Comparison of ENCODE assay signal across 9 cellular contexts in the genomic region with DNA sequence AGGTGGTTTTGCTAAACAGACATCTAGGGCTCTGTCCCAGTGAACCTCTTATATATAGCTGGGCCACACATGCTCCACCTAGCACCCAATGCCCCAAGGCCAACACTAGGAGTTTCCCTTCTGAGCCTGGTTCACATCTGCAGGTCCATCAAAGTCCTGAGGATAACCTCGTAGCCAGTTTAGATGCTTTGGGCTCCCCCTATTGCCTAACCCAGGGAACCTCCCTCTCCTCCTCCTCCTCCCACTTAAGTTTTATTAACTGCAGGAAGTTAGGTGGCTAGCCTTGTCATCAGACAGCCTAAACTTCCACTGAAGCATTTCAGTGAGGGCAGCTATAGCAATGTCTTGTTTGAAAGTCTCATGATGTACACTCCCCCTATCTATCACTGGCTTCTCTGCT.
DNase-seq lines count a peak whose midpoint lies in the region; ATAC-seq and TF ChIP-seq lines count a peak whose summit lies in the region.
"Had no signal": no experiment of that assay in that cellular context is flagged by ENCODE, and none has a peak within 500 bp of the region (broad histone marks: within the 10 kb centered on the region; RNA-seq: fewer than 3 reads in every experiment).

No MANE protein-coding gene starts in this region.

- no peaks in the 10 kb centered on the region for H4K20me1 ChIP-seq in OCI-LY3 (ENCODE audit: insufficient read depth, low read length)

- no peak overlapping the region for H3K27ac ChIP-seq in OCI-LY3 (ENCODE audit: low read length)
- H3K27ac ChIP-seq: SK-N-MC had no signal

- ATAC-seq in HG02588 (IDR thresholded peaks at IDR 0.05; ENCODE audit: unreplicated experiment), result peak; percentile 55
- no peak for ATAC-seq in HG03469 (IDR thresholded peaks at IDR 0.05; ENCODE audit: unreplicated experiment)

- no peaks in the 10 kb centered on the region for H3K27me3 ChIP-seq in OCI-LY3 (ENCODE audit: low read depth, low read length)

- DNase-seq in DMS53 (lab: John Stamatoyannopoulos, UW) (peak; percentile 12), DMS53 treated with DMSO at 0.1 percent for 48 hours (lab: John Stamatoyannopoulos, UW; ENCODE audit: unreplicated experiment) (no peak), left kidney (ENCODE audit: low read depth, low spot score) (peak; percentile 30), NCI-H1930 (lab: John Stamatoyannopoulos, UW) (no peak), C1 segment of cervical spinal cord (lab: John Stamatoyannopoulos, UW) (no peak)

- no peaks in the 10 kb centered on the region for H3K36me3 ChIP-seq in OCI-LY3 (replicated peaks; ENCODE audit: low read depth, low read length)

- TF ChIP-seq CTCF in OCI-LY3 (IDR thresholded peaks at IDR 0.05; ENCODE audit: low read depth, low read length), result peak; percentile 47

- no peak overlapping the region for H3K4me3 ChIP-seq in OCI-LY3 (ENCODE audit: low read length)
- H3K4me3 ChIP-seq: SK-N-MC had no signal

- peaks cover 1% of the 10 kb centered on the region; the same call in 1 of the 2 replicates for H3K4me1 ChIP-seq in OCI-LY3 (ENCODE audit: low read length)

- H3K4me2 ChIP-seq in OCI-LY3 (ENCODE audit: low read length), result 0 out of 2 replicates have a peak overlapping the region, but pooled peaks have one; percentile 7

- H2AFZ ChIP-seq in OCI-LY3 (ENCODE audit: low read depth, low read length), result no peak overlapping the region

- no peak overlapping the region for H3K9ac ChIP-seq in OCI-LY3 (ENCODE audit: low read length)

- H3K79me2 ChIP-seq in OCI-LY3 (ENCODE audit: low read length), result no peaks in the 10 kb centered on the region

- H3K9me3 ChIP-seq in OCI-LY3 (ENCODE audit: insufficient read depth, low read length), result no peaks in the 10 kb centered on the region

Comparison
In these comparisons a context has a peak if more than half of its experiments do, and no peak if none do; other contexts are left out.
1. DNase-seq: peak in DMS53 (single experiment) and left kidney (single experiment); none in DMS53 treated with DMSO at 0.1 percent for 48 hours (single experiment), NCI-H1930 (0 of 2) and C1 segment of cervical spinal cord (0 of 14).